ENCODE assay signal across 17 cellular contexts in genomic region chr1:7257225-7257624, GRCh38.
"Had no signal": no experiment of that assay in that cellular context is flagged by ENCODE, and none has a peak within 500 bp of the region (broad histone marks: within the 10 kb centered on the region; RNA-seq: fewer than 3 reads in every experiment).

No MANE protein-coding gene starts in this region.

- H3K27me3 Mint-ChIP-seq: activated CD8-positive, alpha-beta memory T cell treated with anti-CD3 and anti-CD28 coated beads, Interleukin-2, amount 10 ng/mL, durations not matched to agents 7 days and 5 days; activated naive CD8-positive, alpha-beta T cell treated with anti-CD3 and anti-CD28 coated beads, Interleukin-2, amount 10 ng/mL, durations not matched to agents 7 days and 5 days had no signal

- DNase-seq: activated CD4-positive, alpha-beta T cell treated with anti-CD3 and anti-CD28 coated beads, Interleukin-2, amount 50 U/mL, for 48 hours; activated CD8-positive, alpha-beta memory T cell treated with anti-CD3 and anti-CD28 coated beads, Interleukin-2, amount 10 ng/mL, durations not matched to agents 7 days and 5 days; activated effector memory CD4-positive, alpha-beta T cell treated with anti-CD3 and anti-CD28 coated beads, Interleukin-2, amount 50 U/mL, for 16 hours; activated naive CD8-positive, alpha-beta T cell treated with anti-CD3 and anti-CD28 coated beads, Interleukin-2, amount 10 ng/mL, durations not matched to agents 7 days and 5 days; activated T-cell treated with anti-CD3 and anti-CD28 coated beads, Interleukin-2, amount 50 U/mL, for 4 hours; anterior cingulate cortex; glutamatergic neuron; left cardiac atrium; midbrain; right cardiac atrium; small intestine; thyroid gland had no signal

- H3K4me3 ChIP-seq: lung, thyroid gland had no signal

- H3K27ac Mint-ChIP-seq: activated CD8-positive, alpha-beta memory T cell treated with anti-CD3 and anti-CD28 coated beads, Interleukin-2, amount 10 ng/mL, durations not matched to agents 7 days and 5 days; activated naive CD8-positive, alpha-beta T cell treated with anti-CD3 and anti-CD28 coated beads, Interleukin-2, amount 10 ng/mL, durations not matched to agents 7 days and 5 days; stimulated activated effector memory CD8-positive, alpha-beta T cell treated with anti-CD3 and anti-CD28 coated beads, Interleukin-12 subunit alpha, Interleukin-12 subunit beta, amount 100 ng/mL, for 72 hours; T-helper 2 cell treated with Interferon-gamma antibody and Interleukin-4, amounts not matched to agents 5 μg/mL and 100 μg/mL, for 36 hours had no signal

- H3K27me3 ChIP-seq: thyroid gland had no signal

- H3K4me1 ChIP-seq: thyroid gland had no signal

- H3K4me1 Mint-ChIP-seq: activated CD8-positive, alpha-beta memory T cell treated with anti-CD3 and anti-CD28 coated beads, Interleukin-2, amount 10 ng/mL, durations not matched to agents 7 days and 5 days; activated naive CD8-positive, alpha-beta T cell treated with anti-CD3 and anti-CD28 coated beads, Interleukin-2, amount 10 ng/mL, durations not matched to agents 7 days and 5 days; stimulated activated effector memory CD8-positive, alpha-beta T cell treated with anti-CD3 and anti-CD28 coated beads, Interleukin-12 subunit alpha, Interleukin-12 subunit beta, amount 100 ng/mL, for 72 hours had no signal

- ATAC-seq: activated CD4-positive, CD25-positive, alpha-beta regulatory T cell treated with anti-CD3 and anti-CD28 coated beads, Interleukin-2, amount 50 U/mL, for 24 hours; activated CD8-positive, alpha-beta memory T cell treated with anti-CD3 and anti-CD28 coated beads, Interleukin-2, amount 10 ng/mL, durations not matched to agents 7 days and 5 days; activated T-cell treated with anti-CD3 and anti-CD28 coated beads, Interleukin-2, amount 50 U/mL, for 4 hours; esophagus mucosa; left cardiac atrium; right cardiac atrium; stimulated activated effector memory CD8-positive, alpha-beta T cell treated with anti-CD3 and anti-CD28 coated beads, Interleukin-12 subunit alpha, Interleukin-12 subunit beta, amount 100 ng/mL, for 72 hours had no signal

- H3K4me3 Mint-ChIP-seq: activated CD8-positive, alpha-beta memory T cell treated with anti-CD3 and anti-CD28 coated beads, Interleukin-2, amount 10 ng/mL, durations not matched to agents 7 days and 5 days; activated naive CD8-positive, alpha-beta T cell treated with anti-CD3 and anti-CD28 coated beads, Interleukin-2, amount 10 ng/mL, durations not matched to agents 7 days and 5 days; activated T-cell treated with anti-CD3 and anti-CD28 coated beads, Interleukin-2, amount 50 U/mL, for 4 hours; stimulated activated effector memory CD8-positive, alpha-beta T cell treated with anti-CD3 and anti-CD28 coated beads, Interleukin-12 subunit alpha, Interleukin-12 subunit beta, amount 100 ng/mL, for 72 hours; T-helper 2 cell treated with Interferon-gamma antibody and Interleukin-4, amounts not matched to agents 5 μg/mL and 100 μg/mL, for 36 hours had no signal

- H3K27ac ChIP-seq: thyroid gland had no signal

- H3K9me3 Mint-ChIP-seq: activated naive CD8-positive, alpha-beta T cell treated with anti-CD3 and anti-CD28 coated beads, Interleukin-2, amount 10 ng/mL, durations not matched to agents 7 days and 5 days; activated T-cell treated with anti-CD3 and anti-CD28 coated beads, Interleukin-2, amount 50 U/mL, for 4 hours; stimulated activated effector memory CD8-positive, alpha-beta T cell treated with anti-CD3 and anti-CD28 coated beads, Interleukin-12 subunit alpha, Interleukin-12 subunit beta, amount 100 ng/mL, for 72 hours; T-helper 2 cell treated with Interferon-gamma antibody and Interleukin-4, amounts not matched to agents 5 μg/mL and 100 μg/mL, for 36 hours had no signal

- H3K36me3 ChIP-seq: thyroid gland had no signal

- H3K9me3 ChIP-seq: thyroid gland had no signal

- H3K36me3 Mint-ChIP-seq: activated CD8-positive, alpha-beta memory T cell treated with anti-CD3 and anti-CD28 coated beads, Interleukin-2, amount 10 ng/mL, durations not matched to agents 7 days and 5 days; activated naive CD8-positive, alpha-beta T cell treated with anti-CD3 and anti-CD28 coated beads, Interleukin-2, amount 10 ng/mL, durations not matched to agents 7 days and 5 days; stimulated activated effector memory CD8-positive, alpha-beta T cell treated with anti-CD3 and anti-CD28 coated beads, Interleukin-12 subunit alpha, Interleukin-12 subunit beta, amount 100 ng/mL, for 72 hours had no signal
